ENCODE assay signal across 22 cellular contexts in the genomic region with DNA sequence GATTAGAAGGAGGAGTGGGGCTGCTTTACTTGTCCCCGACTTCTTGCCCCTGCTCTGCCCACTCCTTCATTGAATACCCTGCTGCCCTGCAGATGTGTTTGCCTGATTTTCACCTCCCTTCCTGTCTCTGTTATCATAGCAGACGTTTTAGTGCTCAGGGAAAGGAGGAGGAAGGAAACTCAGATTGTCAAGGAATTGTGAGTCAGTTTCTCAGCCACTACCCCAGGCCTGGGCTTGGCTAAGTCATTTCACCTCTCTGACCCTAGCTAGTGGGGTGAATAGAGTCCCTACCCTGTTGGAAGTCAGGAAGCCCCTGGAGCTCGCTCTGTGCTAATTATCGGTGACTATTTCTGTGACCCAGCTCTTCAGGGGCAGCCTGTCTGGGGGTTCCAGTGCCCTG. TPM values are rescaled to one million over a fixed set of nuclear protein-coding genes. Genes with fewer than 3 reads are reported as not detected.
A peak's percentile ranks its signal among the peaks of the same experiment; 100 is the strongest.
DNase-seq lines count a peak whose midpoint lies in the region; ATAC-seq and TF ChIP-seq lines count a peak whose summit lies in the region.
"Had no signal": no experiment of that assay in that cellular context is flagged by ENCODE, and none has a peak within 500 bp of the region (broad histone marks: within the 10 kb centered on the region; RNA-seq: fewer than 3 reads in every experiment).

No MANE protein-coding gene starts in this region.

- TF ChIP-seq POLR2A in esophagus squamous epithelium (IDR thresholded peaks at IDR 0.05), result no peak

- no peak for ATAC-seq in heart right ventricle
- ATAC-seq in left ventricle myocardium superior, result no peak
- no peak for ATAC-seq in activated T-helper 17 cell treated with anti-CD3 and anti-CD28 coated beads, Interleukin-2, amount 50 U/mL, for 72 hours (replicated peaks)
- ATAC-seq in stimulated activated effector memory CD8-positive, alpha-beta T cell treated with anti-CD3 and anti-CD28 coated beads, Interleukin-12 subunit alpha, Interleukin-12 subunit beta, amount 100 ng/mL, for 72 hours, result no peak
- ATAC-seq: GM12878 had no signal

- H3K4me2 ChIP-seq in hepatocyte, result no peak overlapping the region
- H3K4me2 ChIP-seq: PC-9 had no signal

- peaks cover 25% of the 10 kb centered on the region for H3K79me2 ChIP-seq in hepatocyte

- peaks cover 0 to 27% (median 0%) of the 10 kb centered on the region in 9 donors for H3K36me3 ChIP-seq in heart right ventricle
- peaks cover 0 to 35% (median 0%) of the 10 kb centered on the region in 3 donors for H3K36me3 ChIP-seq in esophagus squamous epithelium
- H3K36me3 ChIP-seq in hepatocyte (replicated peaks; ENCODE audit: insufficient read depth, low read depth), result no peaks in the 10 kb centered on the region
- H3K36me3 ChIP-seq: HAP-1 had no signal

- H2AFZ ChIP-seq in hepatocyte, result no peak overlapping the region
- H2AFZ ChIP-seq: PC-9 had no signal

- no peak for TF ChIP-seq CTCF in heart right ventricle (IDR thresholded peaks at IDR 0.05)
- no peak for TF ChIP-seq CTCF in esophagus squamous epithelium (IDR thresholded peaks at IDR 0.05)
- no peak for TF ChIP-seq CTCF in hepatocyte (IDR thresholded peaks at IDR 0.05; ENCODE audit: poor library complexity)

- H3K27ac ChIP-seq in heart right ventricle, result peak overlapping the region in 9 of 10 donors; percentile 14 to 80 (median 34)
- H3K27ac ChIP-seq in esophagus squamous epithelium, result peak overlapping the region; percentile 68 to 96 (median 74)
- no peak overlapping the region for H3K27ac ChIP-seq in hepatocyte
- H3K27ac ChIP-seq: PC-9 had no signal

- WGBS in heart right ventricle, 2 donors, result 51 to 60% methylated on average over 4 of the region's 4 CpGs
- WGBS in esophagus squamous epithelium, 2 donors, result 66 to 73% methylated on average over 3 to 4 of the region's 4 CpGs
- 82% methylated on average over 4 of the region's 4 CpGs for WGBS in hepatocyte (ENCODE audit: low lambda C conversion rate, missing lambda C conversion rate)

- H3K9me2 ChIP-seq in hepatocyte (replicated peaks; ENCODE audit: insufficient read depth), result no peaks in the 10 kb centered on the region

- no peaks in the 10 kb centered on the region for H4K20me1 ChIP-seq in hepatocyte (ENCODE audit: insufficient read depth, poor library complexity, severe bottlenecking)

- DNase-seq in heart right ventricle (no peak), left ventricle myocardium superior (no peak), esophagus squamous epithelium (lab: John Stamatoyannopoulos, UW) (no peak), hepatocyte (ENCODE audit: low spot score) (no peak), NCI-H146 (lab: John Stamatoyannopoulos, UW) (no peak)
- no peak for DNase-seq in stimulated activated effector memory CD8-positive, alpha-beta T cell treated with anti-CD3 and anti-CD28 coated beads, Interleukin-12 subunit alpha, Interleukin-12 subunit beta, amount 100 ng/mL, for 72 hours (ENCODE audit: low spot score in 2 of 2)
- DNase-seq in stimulated activated CD4-positive, alpha-beta T cell treated with anti-CD3 and anti-CD28 coated beads, Interleukin-2, amount 100 ng/mL, for 48 hours, result no peak
- DNase-seq: AML-193; Calu3; CD4-positive, CD25-positive, alpha-beta regulatory T cell; DMS79; Karpas-422; NCI-H1105 treated with DMSO at 0.1 percent for 48 hours; NCI-H187 treated with DMSO at 0.1 percent for 48 hours; NCI-H2171; NCI-H774; PC-9 had no signal

- H3K9me3 ChIP-seq in heart right ventricle (no peaks in the 10 kb centered on the region), esophagus squamous epithelium (no peaks in the 10 kb centered on the region), hepatocyte (ENCODE audit: low read depth) (no peaks in the 10 kb centered on the region)
- H3K9me3 ChIP-seq: HAP-1 had no signal

- H3K4me3 Mint-ChIP-seq in activated T-helper 17 cell treated with anti-CD3 and anti-CD28 coated beads, Interleukin-2, amount 50 U/mL, for 72 hours, result no peak overlapping the region
- no peak overlapping the region for H3K4me3 Mint-ChIP-seq in stimulated activated effector memory CD8-positive, alpha-beta T cell treated with anti-CD3 and anti-CD28 coated beads, Interleukin-12 subunit alpha, Interleukin-12 subunit beta, amount 100 ng/mL, for 72 hours

- no peaks in the 10 kb centered on the region for H3K27me3 ChIP-seq in heart right ventricle
- no peaks in the 10 kb centered on the region for H3K27me3 ChIP-seq in esophagus squamous epithelium
- H3K27me3 ChIP-seq in hepatocyte, result no peaks in the 10 kb centered on the region

- no peaks in the 10 kb centered on the region for H3K27me3 Mint-ChIP-seq in activated T-helper 17 cell treated with anti-CD3 and anti-CD28 coated beads, Interleukin-2, amount 50 U/mL, for 72 hours
- H3K27me3 Mint-ChIP-seq: CD4-positive, CD25-positive, alpha-beta regulatory T cell had no signal

- H3K36me3 Mint-ChIP-seq in activated T-helper 17 cell treated with anti-CD3 and anti-CD28 coated beads, Interleukin-2, amount 50 U/mL, for 72 hours (ENCODE audit: low read depth), result peaks cover 36% of the 10 kb centered on the region
- H3K36me3 Mint-ChIP-seq in stimulated activated effector memory CD8-positive, alpha-beta T cell treated with anti-CD3 and anti-CD28 coated beads, Interleukin-12 subunit alpha, Interleukin-12 subunit beta, amount 100 ng/mL, for 72 hours, result peaks cover 23% of the 10 kb centered on the region

- H3K9me3 Mint-ChIP-seq in activated T-helper 17 cell treated with anti-CD3 and anti-CD28 coated beads, Interleukin-2, amount 50 U/mL, for 72 hours, result no peaks in the 10 kb centered on the region
- no peaks in the 10 kb centered on the region for H3K9me3 Mint-ChIP-seq in stimulated activated effector memory CD8-positive, alpha-beta T cell treated with anti-CD3 and anti-CD28 coated beads, Interleukin-12 subunit alpha, Interleukin-12 subunit beta, amount 100 ng/mL, for 72 hours
- H3K9me3 Mint-ChIP-seq: CD4-positive, CD25-positive, alpha-beta regulatory T cell had no signal

- peaks cover 14% of the 10 kb centered on the region for H3K4me1 Mint-ChIP-seq in activated T-helper 17 cell treated with anti-CD3 and anti-CD28 coated beads, Interleukin-2, amount 50 U/mL, for 72 hours
- peaks cover 41% of the 10 kb centered on the region for H3K4me1 Mint-ChIP-seq in stimulated activated effector memory CD8-positive, alpha-beta T cell treated with anti-CD3 and anti-CD28 coated beads, Interleukin-12 subunit alpha, Interleukin-12 subunit beta, amount 100 ng/mL, for 72 hours

- H3K4me1 ChIP-seq in heart right ventricle (peaks cover 24 to 81% (median 55%) of the 10 kb centered on the region in 9 donors), esophagus squamous epithelium (peaks cover 26 to 90% (median 45%) of the 10 kb centered on the region in 3 donors), hepatocyte (ENCODE audit: insufficient read depth) (peaks cover under 1% of the 10 kb centered on the region)

- H3K4me3 ChIP-seq in heart right ventricle (no peak overlapping the region), esophagus squamous epithelium (no peak overlapping the region), hepatocyte (no peak overlapping the region)
- H3K4me3 ChIP-seq: GM12878, HAP-1, PC-9 had no signal

- intact Hi-C loops in heart right ventricle (cut with DNase I), result no loop called here
- intact Hi-C loops in left ventricle myocardium superior (cut with micrococcal nuclease), result no loop called here
- intact Hi-C loops in esophagus squamous epithelium (cut with DNase I), result no loop called here

- H3K27ac Mint-ChIP-seq in activated T-helper 17 cell treated with anti-CD3 and anti-CD28 coated beads, Interleukin-2, amount 50 U/mL, for 72 hours, result peak overlapping the region; percentile 21
- H3K27ac Mint-ChIP-seq in stimulated activated effector memory CD8-positive, alpha-beta T cell treated with anti-CD3 and anti-CD28 coated beads, Interleukin-12 subunit alpha, Interleukin-12 subunit beta, amount 100 ng/mL, for 72 hours, result peak overlapping the region; percentile 59

RNA-seq across cellular contexts. Expression of a gene that starts 3.9 kb away (rescaled TPM):
- total RNA-seq in heart right ventricle (10 to 100 TPM; 35.5 to 63.0 (median 42.5) TPM), left ventricle myocardium superior (49.2 TPM), esophagus squamous epithelium (10 to 100 TPM; 55.1 to 87.2 (median 58.6) TPM), hepatocyte (28.1 and 30.3 TPM in 2 replicates)
- polyA plus RNA-seq in heart right ventricle (10 to 100 TPM; 19.5 to 74.6 TPM), hepatocyte (30.3 and 39.6 TPM in 2 replicates)
- 10 to 100 TPM; 19.4 to 48.1 TPM for total RNA-seq in activated T-helper 17 cell treated with anti-CD3 and anti-CD28 coated beads, Interleukin-2, amount 50 U/mL, for 72 hours

RNA-seq across cellular contexts. Expression of a gene that starts 4.3 kb away (rescaled TPM):
- total RNA-seq in heart right ventricle (10 to 100 TPM; 10.6 to 17.8 (median 13.6) TPM), left ventricle myocardium superior (14.4 TPM), esophagus squamous epithelium (10 to 100 TPM; 22.4 to 37.0 (median 28.6) TPM), hepatocyte (7.4 and 13.7 TPM in 2 replicates)
- polyA plus RNA-seq in heart right ventricle (10 to 100 TPM; 17.1 to 43.8 TPM), hepatocyte (21.2 and 22.4 TPM in 2 replicates)
- 10 to 100 TPM; 33.0 to 58.7 TPM for total RNA-seq in activated T-helper 17 cell treated with anti-CD3 and anti-CD28 coated beads, Interleukin-2, amount 50 U/mL, for 72 hours

RNA-seq across cellular contexts. Expression of a gene that starts 25.1 kb away (rescaled TPM):
- total RNA-seq in heart right ventricle (1 to 10 TPM; 1.2 to 4.7 (median 2.0) TPM), left ventricle myocardium superior (3.6 TPM), esophagus squamous epithelium (10 to 100 TPM in 2 of 4 donors, 1 to 10 TPM in 2; 6.2 to 15.8 (median 9.3) TPM), hepatocyte (23.6 and 27.5 TPM in 2 replicates)
- polyA plus RNA-seq in heart right ventricle (10 to 100 TPM in 1 of 2 donors, 1 to 10 TPM in 1; 3.8 to 11.3 TPM), hepatocyte (51.8 and 55.7 TPM in 2 replicates)
- 10 to 100 TPM in 1 of 2 donors, 1 to 10 TPM in 1; 3.5 to 15.1 TPM for total RNA-seq in activated T-helper 17 cell treated with anti-CD3 and anti-CD28 coated beads, Interleukin-2, amount 50 U/mL, for 72 hours

RNA-seq across cellular contexts. Expression of a gene that starts 25.7 kb away (rescaled TPM):
- total RNA-seq in heart right ventricle (10 to 100 TPM in 2 of 10 donors, 1 to 10 TPM in 8; 6.2 to 11.7 (median 8.8) TPM), left ventricle myocardium superior (12.4 TPM), esophagus squamous epithelium (10 to 100 TPM; 11.6 to 84.4 (median 35.3) TPM), hepatocyte (5.3 and 9.2 TPM in 2 replicates)
- polyA plus RNA-seq in heart right ventricle (10 to 100 TPM in 1 of 2 donors, 1 to 10 TPM in 1; 3.3 to 13.3 TPM), hepatocyte (14.6 and 17.7 TPM in 2 replicates)
- total RNA-seq in activated T-helper 17 cell treated with anti-CD3 and anti-CD28 coated beads, Interleukin-2, amount 50 U/mL, for 72 hours, result under 1 TPM; 0.45 to 0.71 TPM
- total RNA-seq: G401, NCI-H460, PC-9 had no signal

RNA-seq across cellular contexts. Expression of a gene that starts 37.5 kb away (rescaled TPM):
- 1 to 10 TPM in 9 of 10 donors, under 1 TPM in 1; 1.00 to 5.8 (median 2.3) TPM for total RNA-seq in heart right ventricle
- polyA plus RNA-seq in heart right ventricle, result 10 to 100 TPM in 1 of 2 donors, 1 to 10 TPM in 1; 2.5 to 12.6 TPM
- 3.7 TPM for total RNA-seq in left ventricle myocardium superior
- 1 to 10 TPM; 6.7 to 9.5 TPM for total RNA-seq in activated T-helper 17 cell treated with anti-CD3 and anti-CD28 coated beads, Interleukin-2, amount 50 U/mL, for 72 hours
- total RNA-seq in esophagus squamous epithelium, result 1 to 10 TPM; 2.5 to 4.6 (median 3.7) TPM
- 5.3 and 6.0 TPM in 2 replicates for total RNA-seq in hepatocyte
- 9.6 and 13.2 TPM in 2 replicates for polyA plus RNA-seq in hepatocyte
